Comparison of ENCODE assay signal across 1 cellular context in genomic region chr9:19294219-19294618, GRCh38.
TF ChIP-seq lines count a peak whose summit lies in the region.

No MANE protein-coding gene starts in this region.

TF ChIP-seq in H1, 55 proteins besides CTCF, POLR2A, EP300 and RAD21:
- TF ChIP-seq SRF (IDR thresholded peaks at IDR 0.05; ENCODE audit: low read depth, low read length) (no peak), KDM5A (IDR thresholded peaks at IDR 0.05; ENCODE audit: low read length) (no peak), GTF2F1 (IDR thresholded peaks at IDR 0.05; ENCODE audit: borderline replicate concordance, low read depth, low read length) (no peak), YY1 (IDR thresholded peaks at IDR 0.05; ENCODE audit: low read depth, low read length) (no peak), CTBP2 (IDR thresholded peaks at IDR 0.05; ENCODE audit: borderline replicate concordance, insufficient read depth, insufficient read length, low read length) (no peak), CHD7 (IDR thresholded peaks at IDR 0.05; ENCODE audit: insufficient replicate concordance, low read length) (no peak), ASH2L (IDR thresholded peaks at IDR 0.05; ENCODE audit: low read length) (no peak), RFX5 (IDR thresholded peaks at IDR 0.05; ENCODE audit: borderline replicate concordance, low read depth, low read length) (no peak), BACH1 (IDR thresholded peaks at IDR 0.05; ENCODE audit: low read length) (no peak), TAF7 (optimal IDR thresholded peaks at IDR 0.05; ENCODE audit: borderline replicate concordance, low read depth, low read length) (no peak), SIN3A (conservative IDR thresholded peaks at IDR 0.05 in 1 of 2, IDR thresholded peaks at IDR 0.05 in 1 of 2; ENCODE audit: low read depth in 1 of 2, low read length in 2 of 2) (no peak), GABPA (IDR thresholded peaks at IDR 0.05; ENCODE audit: borderline replicate concordance, insufficient read depth, low read length) (no peak), SP4 (IDR thresholded peaks at IDR 0.05; ENCODE audit: low read length) (no peak), CBX8 (IDR thresholded peaks at IDR 0.05; ENCODE audit: borderline replicate concordance, low read depth, low read length) (no peak), TAF1 (IDR thresholded peaks at IDR 0.05; ENCODE audit: low read depth, low read length) (no peak), CHD2 (IDR thresholded peaks at IDR 0.05; ENCODE audit: low read length) (no peak), CHD1 (IDR thresholded peaks at IDR 0.05; ENCODE audit: low read depth, low read length) (no peak), NANOG (IDR thresholded peaks at IDR 0.05; ENCODE audit: insufficient read depth, low read depth, low read length, poor library complexity, severe bottlenecking) (no peak), HDAC2 (IDR thresholded peaks at IDR 0.05; ENCODE audit: borderline replicate concordance in 1 of 2, low read depth in 2 of 2, low read length in 2 of 2) (no peak), POLR2AphosphoS5 (IDR thresholded peaks at IDR 0.05; ENCODE audit: low read depth, low read length) (no peak)
